ENCODE assay signal across 18 cellular contexts in the genomic region with DNA sequence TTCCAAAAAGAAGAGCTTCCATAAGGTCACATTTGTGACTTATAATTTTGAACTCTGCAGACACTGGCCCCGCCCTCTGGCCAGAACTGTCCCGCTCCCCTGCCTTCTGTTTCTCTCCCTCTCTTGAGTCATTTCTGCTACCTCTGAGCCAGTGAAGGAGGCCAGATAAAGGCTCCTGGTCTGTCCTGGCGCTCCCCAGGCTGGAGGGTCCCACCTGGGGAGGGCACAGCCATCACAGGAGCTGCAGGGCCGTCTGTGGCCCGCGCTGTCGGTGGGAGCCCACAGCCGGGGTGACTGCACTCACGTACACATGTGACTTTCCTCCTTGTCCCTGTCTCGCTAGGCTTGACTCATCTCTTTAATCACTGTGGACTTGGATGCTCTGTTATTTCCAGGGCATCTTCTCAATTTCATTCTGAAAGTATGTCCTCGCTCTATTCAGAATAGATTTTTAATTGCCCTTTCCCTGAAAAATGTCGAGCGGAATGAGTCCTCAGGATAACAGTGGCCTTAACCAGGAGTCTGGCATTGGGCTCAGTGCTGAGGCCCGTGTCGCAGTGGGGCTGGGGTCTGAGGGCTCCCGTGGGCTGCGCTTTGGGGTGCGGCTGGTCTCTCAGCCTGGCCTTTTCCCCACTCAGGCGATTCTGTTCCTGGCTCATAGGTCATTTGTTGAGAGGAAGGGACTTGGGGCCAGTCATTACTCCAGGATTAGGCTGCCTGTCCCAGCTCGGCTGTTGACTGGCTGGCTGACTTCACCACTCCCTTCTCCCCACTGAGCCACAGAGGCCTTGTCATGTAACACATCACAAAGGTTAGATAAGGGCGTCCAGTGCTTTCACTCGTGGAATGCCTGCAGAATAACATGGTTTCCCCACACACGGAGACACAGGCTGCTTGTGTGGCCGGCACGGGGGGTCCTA. TPM values are rescaled to one million over a fixed set of nuclear protein-coding genes. Genes with fewer than 3 reads are reported as not detected.
DNase-seq lines count a peak whose midpoint lies in the region; ATAC-seq and TF ChIP-seq lines count a peak whose summit lies in the region.
"Had no signal": no experiment of that assay in that cellular context is flagged by ENCODE, and none has a peak within 500 bp of the region (broad histone marks: within the 10 kb centered on the region; RNA-seq: fewer than 3 reads in every experiment).

No MANE protein-coding gene starts in this region.

- TF ChIP-seq POLR2A in stomach (IDR thresholded peaks at IDR 0.05): no peak

- H3K9ac ChIP-seq in mucosa of rectum (ENCODE audit: low read depth in 1 of 2, low read length in 2 of 2): no peak overlapping the region

- H3K9me3 Mint-ChIP-seq in HFFc6: no peaks in the 10 kb centered on the region
- H3K9me3 Mint-ChIP-seq: activated T-helper 17 cell treated with anti-CD3 and anti-CD28 coated beads, Interleukin-2, amount 50 U/mL, for 72 hours had no signal

- H3K36me3 ChIP-seq in mucosa of rectum (ENCODE audit: control insufficient read depth in 2 of 2, insufficient read depth in 2 of 2, low read length in 2 of 2): no peaks in the 10 kb centered on the region
- H3K36me3 ChIP-seq in stomach: no peaks in the 10 kb centered on the region
- H3K36me3 ChIP-seq: neutrophil, SJSA1, upper lobe of right lung had no signal

- H3K4me3 Mint-ChIP-seq in HFFc6: peak overlapping the region; percentile 75
- H3K4me3 Mint-ChIP-seq: activated T-helper 17 cell treated with anti-CD3 and anti-CD28 coated beads, Interleukin-2, amount 50 U/mL, for 72 hours had no signal

- H3K4me1 Mint-ChIP-seq in HFFc6 (ENCODE audit: low read depth): peaks cover 51% of the 10 kb centered on the region
- H3K4me1 Mint-ChIP-seq: activated T-helper 17 cell treated with anti-CD3 and anti-CD28 coated beads, Interleukin-2, amount 50 U/mL, for 72 hours had no signal

- H3K9me3 ChIP-seq in mucosa of rectum (ENCODE audit: control insufficient read depth in 2 of 2, low read length in 2 of 2) (no peaks in the 10 kb centered on the region), stomach (no peaks in the 10 kb centered on the region)
- H3K9me3 ChIP-seq: body of pancreas, neutrophil, SJSA1, upper lobe of right lung had no signal

- H3K27ac Mint-ChIP-seq in HFFc6: peak overlapping the region; percentile 95
- H3K27ac Mint-ChIP-seq: activated T-helper 17 cell treated with anti-CD3 and anti-CD28 coated beads, Interleukin-2, amount 50 U/mL, for 72 hours had no signal

- DNase-seq in HFFc6 (no peak), ecto neural progenitor cell (ENCODE audit: low spot score) (peak; percentile 42), stomach (peak; percentile 24), NOMO-1 treated with dmso at 0.1 percent for 144 hours (lab: John Stamatoyannopoulos, UW; ENCODE audit: unreplicated experiment) (no peak), 8988T (no peak), HuH-7.5 (ENCODE audit: low spot score) (no peak), left colon (no peak)
- DNase-seq: activated CD4-positive, alpha-beta T cell treated with anti-CD3 and anti-CD28 coated beads, Interleukin-2, amount 50 U/mL, for 4 hours; body of pancreas; left cardiac atrium; stimulated activated CD4-positive, alpha-beta T cell treated with anti-CD3 and anti-CD28 coated beads, Interleukin-15, amount 100 ng/mL, for 24 hours; upper lobe of right lung had no signal

- TF ChIP-seq CTCF in HFFc6 (IDR thresholded peaks at IDR 0.05): no peak
- no peak for TF ChIP-seq CTCF in stomach (IDR thresholded peaks at IDR 0.05)

- no peak for ATAC-seq in left colon
- ATAC-seq: activated T-helper 17 cell treated with anti-CD3 and anti-CD28 coated beads, Interleukin-2, amount 50 U/mL, for 72 hours; body of pancreas; GM12878; upper lobe of right lung had no signal

- H3K4me1 ChIP-seq in mucosa of rectum (ENCODE audit: control insufficient read depth in 2 of 2, insufficient read depth in 2 of 2, low read length in 2 of 2) (no peaks in the 10 kb centered on the region), stomach (peaks cover 0 to 79% (median 29%) of the 10 kb centered on the region in 4 donors)
- H3K4me1 ChIP-seq: body of pancreas, upper lobe of right lung had no signal

- H3K27me3 ChIP-seq in mucosa of rectum (ENCODE audit: control insufficient read depth in 2 of 2, insufficient read depth in 2 of 2, low read length in 2 of 2) (no peaks in the 10 kb centered on the region), stomach (no peaks in the 10 kb centered on the region)
- H3K27me3 ChIP-seq: body of pancreas, neutrophil, SJSA1, upper lobe of right lung had no signal

- H3K4me3 ChIP-seq in mucosa of rectum (ENCODE audit: low read length in 2 of 2): no peak overlapping the region
- H3K4me3 ChIP-seq in stomach: no peak overlapping the region
- H3K4me3 ChIP-seq: body of pancreas, GM12878, SJSA1, upper lobe of right lung had no signal

- H3K36me3 Mint-ChIP-seq in HFFc6 (ENCODE audit: low read depth): peaks cover 17% of the 10 kb centered on the region; the same call in 1 of the 2 replicates

- H3K27me3 Mint-ChIP-seq in HFFc6 (ENCODE audit: insufficient read depth): peaks cover 7% of the 10 kb centered on the region
- H3K27me3 Mint-ChIP-seq: activated T-helper 17 cell treated with anti-CD3 and anti-CD28 coated beads, Interleukin-2, amount 50 U/mL, for 72 hours had no signal

- intact Hi-C loops in stomach (cut with DNase I; ENCODE audit: low total_unique reads) (no loop called here), left colon (cut with DNase I, micrococcal nuclease) (no loop called here)

- TF ChIP-seq EP300 in stomach (IDR thresholded peaks at IDR 0.05): no peak

- WGBS in stomach, 5 donors: 74 to 82% (median 80%) methylated on average over 21 to 25 of the region's 25 CpGs

- peak overlapping the region; percentile 27 to 33 for H3K27ac ChIP-seq in mucosa of rectum (ENCODE audit: low read depth in 2 of 2, low read length in 2 of 2)
- H3K27ac ChIP-seq in stomach: peak overlapping the region in 4 of 5 donors; percentile 53 to 84 (median 71)
- H3K27ac ChIP-seq: body of pancreas, C4-2B, neutrophil, SJSA1, upper lobe of right lung had no signal

RNA-seq across cellular contexts. Expression of a gene that starts 34.5 kb away (rescaled TPM):
- 1 to 10 TPM; 7.4 to 9.7 (median 8.6) TPM for total RNA-seq in HFFc6 (2021; fragmentation: NEBNext Ultra II Directional; extraction: Animal tissue kit (Norgen Biotek cat#: 25700))
- total RNA-seq in stomach (1 to 10 TPM in 4 of 5 donors, under 1 TPM in 1; under 0.01 to 6.6 (median 1.4) TPM), left colon (1 to 10 TPM; 2.9 to 4.6 TPM)
- 1 to 10 TPM in 2 of 3 donors, under 1 TPM in 1; 0.31 to 3.0 (median 1.2) TPM for polyA plus RNA-seq in stomach

Comparison
In these comparisons a context has a peak if more than half of its experiments do, and no peak if none do; other contexts are left out.
1. DNase-seq: peak in ecto neural progenitor cell (single experiment) and stomach (single experiment); none in HFFc6 (single experiment), NOMO-1 treated with dmso at 0.1 percent for 144 hours (single experiment), 8988T (single experiment), HuH-7.5 (single experiment) and left colon (0 of 2).